ENCODE assay signal across 11 cellular contexts in genomic region chr1:2242814-2243725, GRCh38. TPM values are rescaled to one million over a fixed set of nuclear protein-coding genes. Genes with fewer than 3 reads are reported as not detected.
DNase-seq lines count a peak whose midpoint lies in the region; ATAC-seq, FAIRE-seq and TF ChIP-seq lines count a peak whose summit lies in the region.
"Had no signal": no experiment of that assay in that cellular context is flagged by ENCODE, and none has a peak within 500 bp of the region (broad histone marks: within the 10 kb centered on the region; RNA-seq: fewer than 3 reads in every experiment).

No MANE protein-coding gene starts in this region.

- TF ChIP-seq POLR2A in H54 (IDR thresholded peaks at IDR 0.05; ENCODE audit: low read depth, low read length) = no peak

- ATAC-seq in effector memory CD8-positive, alpha-beta T cell (replicated peaks) = no peak
- ATAC-seq in HG03442 (IDR thresholded peaks at IDR 0.05; ENCODE audit: unreplicated experiment) (no peak), HG03139 (IDR thresholded peaks at IDR 0.05; ENCODE audit: unreplicated experiment) (no peak), HG03520 (IDR thresholded peaks at IDR 0.05; ENCODE audit: unreplicated experiment) (no peak)

- H3K4me3 Mint-ChIP-seq in effector memory CD8-positive, alpha-beta T cell = peak overlapping the region in 1 of 2 donors; percentile 64
- H3K4me3 Mint-ChIP-seq in mesothelial cell of epicardium = no peak overlapping the region
- H3K4me3 Mint-ChIP-seq: T-helper 2 cell treated with Interferon-gamma antibody and Interleukin-4, amounts not matched to agents 5 μg/mL and 100 μg/mL, for 36 hours had no signal

- DNase-seq in stimulated activated CD4-positive, alpha-beta T cell treated with anti-CD3 and anti-CD28 coated beads, Interleukin-1b, Interleukin-23, amount 100 ng/mL, for 48 hours = peak; percentile 40
- DNase-seq in stimulated activated CD4-positive, alpha-beta T cell treated with anti-CD3 and anti-CD28 coated beads, Interleukin-12 subunit alpha, Interleukin-12 subunit beta, amount 100 ng/mL, for 4 hours = no peak
- no peak for DNase-seq in effector memory CD8-positive, alpha-beta T cell
- DNase-seq in mesothelial cell of epicardium (ENCODE audit: low spot score in 2 of 2, unreplicated experiment in 2 of 2) (no peak), H54 (ENCODE audit: insufficient read length, low spot score) (no peak)
- DNase-seq: NCI-H1105 had no signal

- H3K27ac Mint-ChIP-seq in effector memory CD8-positive, alpha-beta T cell = peak overlapping the region; percentile 65 to 92
- peak overlapping the region; percentile 47 for H3K27ac Mint-ChIP-seq in mesothelial cell of epicardium
- H3K27ac Mint-ChIP-seq: T-helper 2 cell treated with Interferon-gamma antibody and Interleukin-4, amounts not matched to agents 5 μg/mL and 100 μg/mL, for 36 hours had no signal

- H3K9me3 Mint-ChIP-seq in effector memory CD8-positive, alpha-beta T cell = no peaks in the 10 kb centered on the region
- no peaks in the 10 kb centered on the region for H3K9me3 Mint-ChIP-seq in mesothelial cell of epicardium
- H3K9me3 Mint-ChIP-seq: T-helper 2 cell treated with Interferon-gamma antibody and Interleukin-4, amounts not matched to agents 5 μg/mL and 100 μg/mL, for 36 hours had no signal

- H3K4me1 Mint-ChIP-seq in effector memory CD8-positive, alpha-beta T cell (ENCODE audit: low read depth in 2 of 2) = peaks cover 56% of the 10 kb centered on the region in 2 donors
- H3K4me1 Mint-ChIP-seq in mesothelial cell of epicardium = peaks cover 41% of the 10 kb centered on the region

- TF ChIP-seq CTCF in mesothelial cell of epicardium (IDR thresholded peaks at IDR 0.05; ENCODE audit: unreplicated experiment) = no peak

- peaks cover 58% of the 10 kb centered on the region for H3K36me3 Mint-ChIP-seq in effector memory CD8-positive, alpha-beta T cell (ENCODE audit: insufficient read depth)
- peaks cover 2% of the 10 kb centered on the region for H3K36me3 Mint-ChIP-seq in mesothelial cell of epicardium

- no peaks in the 10 kb centered on the region for H3K27me3 Mint-ChIP-seq in effector memory CD8-positive, alpha-beta T cell
- no peaks in the 10 kb centered on the region for H3K27me3 Mint-ChIP-seq in mesothelial cell of epicardium (ENCODE audit: low read depth)

- no peak for FAIRE-seq in H54 (lab: Jason Lieb, UNC)
- FAIRE-seq: keratinocyte had no signal

RNA-seq across cellular contexts. Expression of gene SKI, which starts 15.0 kb away (rescaled TPM):
- total RNA-seq in mesothelial cell of epicardium = 105 to 110 TPM (median 105 TPM) in 3 replicates

RNA-seq across cellular contexts. Expression of gene FAAP20, which starts 48.5 kb away (rescaled TPM):
- total RNA-seq in mesothelial cell of epicardium = 92.2 to 100 TPM (median 94.1 TPM) in 3 replicates
